In genomic region chr13:106373304-106373988, GRCh38 we compare ENCODE assay signal across 9 cellular contexts.
A peak's percentile ranks its signal among the peaks of the same experiment; 100 is the strongest.
DNase-seq lines count a peak whose midpoint lies in the region; ATAC-seq, FAIRE-seq and TF ChIP-seq lines count a peak whose summit lies in the region.
"Had no signal": no experiment of that assay in that cellular context is flagged by ENCODE, and none has a peak within 500 bp of the region (broad histone marks: within the 10 kb centered on the region; RNA-seq: fewer than 3 reads in every experiment).

No MANE protein-coding gene starts in this region.

- peak; percentile 74 for ATAC-seq in GM19467 (IDR thresholded peaks at IDR 0.05; ENCODE audit: unreplicated experiment)
- ATAC-seq in HG03280 (IDR thresholded peaks at IDR 0.05; ENCODE audit: unreplicated experiment), result peak; percentile 39
- ATAC-seq in T-helper 17 cell, result peak; percentile 16
- no peak for ATAC-seq in left cardiac atrium

- no peaks in the 10 kb centered on the region for H3K4me1 Mint-ChIP-seq in T-helper 17 cell

- no peak overlapping the region for H3K4me3 ChIP-seq in BLaER1
- no peak overlapping the region for H3K4me3 ChIP-seq in transverse colon

- TF ChIP-seq POLR2A in transverse colon (IDR thresholded peaks at IDR 0.05), result no peak

- H3K27ac Mint-ChIP-seq in T-helper 17 cell, result no peak overlapping the region

- peak overlapping the region; percentile 75 for H3K4me2 ChIP-seq in BLaER1

- H3K9me3 ChIP-seq in BLaER1 (no peaks in the 10 kb centered on the region), T-helper 17 cell (ENCODE audit: control insufficient read depth, low read length, poor library complexity, severe bottlenecking) (no peaks in the 10 kb centered on the region), transverse colon (no peaks in the 10 kb centered on the region)

- in situ Hi-C loops in transverse colon (cut with MboI; ENCODE audit: low pct_ligation_motif_present in 1 of 4, low pct_unique_long_range_greater_than_20kb in 1 of 4, low sequenced_read_pairs in 3 of 4), result no loop called here

- no peaks in the 10 kb centered on the region for H3K36me3 ChIP-seq in BLaER1
- no peaks in the 10 kb centered on the region for H3K36me3 ChIP-seq in transverse colon

- H4K20me1 ChIP-seq in BLaER1, result peaks cover 9% of the 10 kb centered on the region

- H3K27me3 ChIP-seq in BLaER1 (no peaks in the 10 kb centered on the region), transverse colon (no peaks in the 10 kb centered on the region)

- H3K4me1 ChIP-seq in BLaER1 (peaks cover 38% of the 10 kb centered on the region), transverse colon (peaks cover 0 to 11% (median 0%) of the 10 kb centered on the region in 4 donors)
- H3K4me1 ChIP-seq: parathyroid adenoma had no signal

- DNase-seq in T-helper 17 cell, result no peak
- DNase-seq in transverse colon, result no peak
- DNase-seq in left cardiac atrium, result no peak
- no peak for DNase-seq in RCC 7860 (ENCODE audit: low spot score)
- no peak for DNase-seq in mucosa of gallbladder (ENCODE audit: low spot score)

- H3K36me3 Mint-ChIP-seq in T-helper 17 cell (ENCODE audit: low read depth), result no peaks in the 10 kb centered on the region

- no peak for FAIRE-seq in RCC 7860 (lab: Jason Lieb, UNC)

- TF ChIP-seq EP300 in transverse colon (IDR thresholded peaks at IDR 0.05; ENCODE audit: low read depth), result no peak

- TF ChIP-seq CTCF in transverse colon (IDR thresholded peaks at IDR 0.05), result no peak

- peaks cover 32% of the 10 kb centered on the region for H3K27me3 Mint-ChIP-seq in T-helper 17 cell

- H3K4me3 Mint-ChIP-seq in T-helper 17 cell, result no peak overlapping the region

- H3K9ac ChIP-seq in BLaER1, result no peak overlapping the region
- H3K9ac ChIP-seq: parathyroid adenoma had no signal

- intact Hi-C loops in transverse colon (cut with DNase I; ENCODE audit: low total_unique reads), result no loop called here
- intact Hi-C loops in left cardiac atrium (cut with DNase I), result no loop called here

- 29 to 40% methylated on average over 3 to 7 of the region's 7 CpGs for WGBS in transverse colon (ENCODE audit: low coverage in 1 of 2), 2 donors

- H3K27ac ChIP-seq in BLaER1 (no peak overlapping the region), transverse colon (peak overlapping the region in 1 of 4 donors; percentile 30)
- H3K27ac ChIP-seq: parathyroid adenoma had no signal

Comparison
In these comparisons a context has a peak if more than half of its experiments do, and no peak if none do; other contexts are left out.
1. ATAC-seq: peak in GM19467 (single experiment), HG03280 (single experiment) and T-helper 17 cell (single experiment); none in left cardiac atrium (0 of 2).